Comparison of ENCODE assay signal across 14 cellular contexts in the genomic region with DNA sequence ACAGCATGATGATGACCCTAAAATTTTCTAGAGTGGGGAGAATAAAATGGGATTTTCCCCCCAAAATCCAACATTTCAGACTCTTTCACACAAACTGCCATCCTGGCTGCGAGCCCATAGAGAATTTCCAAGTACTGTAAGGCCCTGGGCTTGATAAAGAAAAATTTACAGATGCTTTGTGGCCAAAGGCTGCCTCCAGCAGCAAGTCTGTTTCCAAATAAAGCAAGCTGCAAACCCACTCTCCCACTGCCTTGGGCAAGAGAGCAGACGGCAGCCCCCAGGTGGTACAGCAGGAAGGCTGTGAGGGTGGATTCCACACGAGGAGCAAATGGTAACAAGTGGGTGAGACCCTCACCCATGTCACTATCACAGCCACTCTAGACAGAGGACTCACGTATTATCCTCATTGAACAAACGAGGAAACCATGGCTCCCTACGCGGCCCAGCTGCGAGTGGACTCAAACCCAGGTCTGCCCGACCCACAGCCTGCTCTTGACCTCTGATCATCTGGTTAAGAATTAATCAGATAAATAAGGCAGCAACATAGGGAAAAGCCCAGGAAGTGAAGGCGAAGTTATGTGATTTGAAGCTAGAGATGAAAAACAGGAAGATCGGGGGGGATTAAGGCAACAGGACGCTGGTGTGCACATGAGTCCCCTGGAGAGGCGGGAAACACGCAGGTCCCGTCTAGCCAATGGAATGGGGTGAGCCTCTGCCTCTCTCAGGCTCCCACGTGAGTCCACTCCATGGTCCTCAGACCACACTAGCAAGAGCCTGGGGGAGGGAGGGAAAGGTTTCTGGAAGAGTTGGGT. TPM values are rescaled to one million over a fixed set of nuclear protein-coding genes. Genes with fewer than 3 reads are reported as not detected.
DNase-seq lines count a peak whose midpoint lies in the region; ATAC-seq and TF ChIP-seq lines count a peak whose summit lies in the region.
"Had no signal": no experiment of that assay in that cellular context is flagged by ENCODE, and none has a peak within 500 bp of the region (broad histone marks: within the 10 kb centered on the region; RNA-seq: fewer than 3 reads in every experiment).

No MANE protein-coding gene starts in this region.

- TF ChIP-seq CTCF in BE2C (IDR thresholded peaks at IDR 0.05; ENCODE audit: low read depth, low read length): no peak
- TF ChIP-seq CTCF in foreskin fibroblast (IDR thresholded peaks at IDR 0.05; ENCODE audit: low read depth, low read length): no peak

- H3K4me3 Mint-ChIP-seq in activated T-cell treated with anti-CD3 and anti-CD28 coated beads, Interleukin-2, amount 50 U/mL, for 24 hours: no peak overlapping the region
- peak overlapping the region; percentile 61 for H3K4me3 Mint-ChIP-seq in activated T-helper 17 cell treated with anti-CD3 and anti-CD28 coated beads, Interleukin-2, amount 50 U/mL, for 72 hours
- H3K4me3 Mint-ChIP-seq in stimulated activated effector memory CD8-positive, alpha-beta T cell treated with anti-CD3 and anti-CD28 coated beads, Interleukin-12 subunit alpha, Interleukin-12 subunit beta, amount 100 ng/mL, for 72 hours: peak overlapping the region; percentile 17
- H3K4me3 Mint-ChIP-seq: type B pancreatic cell had no signal

- no peaks in the 10 kb centered on the region for H3K36me3 ChIP-seq in BE2C

- H3K9me3 Mint-ChIP-seq in activated T-cell treated with anti-CD3 and anti-CD28 coated beads, Interleukin-2, amount 50 U/mL, for 24 hours: no peaks in the 10 kb centered on the region
- no peaks in the 10 kb centered on the region for H3K9me3 Mint-ChIP-seq in activated T-helper 17 cell treated with anti-CD3 and anti-CD28 coated beads, Interleukin-2, amount 50 U/mL, for 72 hours
- no peaks in the 10 kb centered on the region for H3K9me3 Mint-ChIP-seq in stimulated activated effector memory CD8-positive, alpha-beta T cell treated with anti-CD3 and anti-CD28 coated beads, Interleukin-12 subunit alpha, Interleukin-12 subunit beta, amount 100 ng/mL, for 72 hours
- H3K9me3 Mint-ChIP-seq: type B pancreatic cell had no signal

- no peak for DNase-seq in activated T-cell treated with anti-CD3 and anti-CD28 coated beads, Interleukin-2, amount 50 U/mL, for 24 hours
- DNase-seq in activated T-cell treated with anti-CD3 and anti-CD28 coated beads, Interleukin-2, amount 50 U/mL, for 48 hours: no peak
- DNase-seq in left kidney (ENCODE audit: low read depth, low spot score) (peak; percentile 28), cortex of kidney (lab: John Stamatoyannopoulos, UW) (no peak), BE2C (no peak), foreskin fibroblast (no peak)
- no peak for DNase-seq in stimulated activated effector memory CD8-positive, alpha-beta T cell treated with anti-CD3 and anti-CD28 coated beads, Interleukin-12 subunit alpha, Interleukin-12 subunit beta, amount 100 ng/mL, for 72 hours (ENCODE audit: low spot score in 2 of 2)
- DNase-seq: foreskin keratinocyte, NCI-H1092 treated with DMSO at 0.1 percent for 48 hours, NCI-H446, PC-9 had no signal

- no peak overlapping the region for H3K4me3 ChIP-seq in BE2C (ENCODE audit: low read depth, low read length)
- H3K4me3 ChIP-seq in foreskin fibroblast (ENCODE audit: low read depth in 1 of 2, low read length in 2 of 2): no peak overlapping the region
- H3K4me3 ChIP-seq: PC-9 had no signal

- peaks cover 6% of the 10 kb centered on the region for H3K36me3 Mint-ChIP-seq in activated T-cell treated with anti-CD3 and anti-CD28 coated beads, Interleukin-2, amount 50 U/mL, for 24 hours (ENCODE audit: low read depth)
- peaks cover 3% of the 10 kb centered on the region for H3K36me3 Mint-ChIP-seq in activated T-helper 17 cell treated with anti-CD3 and anti-CD28 coated beads, Interleukin-2, amount 50 U/mL, for 72 hours (ENCODE audit: low read depth)
- peaks cover 12% of the 10 kb centered on the region for H3K36me3 Mint-ChIP-seq in stimulated activated effector memory CD8-positive, alpha-beta T cell treated with anti-CD3 and anti-CD28 coated beads, Interleukin-12 subunit alpha, Interleukin-12 subunit beta, amount 100 ng/mL, for 72 hours

- ATAC-seq in activated T-helper 17 cell treated with anti-CD3 and anti-CD28 coated beads, Interleukin-2, amount 50 U/mL, for 72 hours (replicated peaks): peak; percentile 5
- no peak for ATAC-seq in stimulated activated effector memory CD8-positive, alpha-beta T cell treated with anti-CD3 and anti-CD28 coated beads, Interleukin-12 subunit alpha, Interleukin-12 subunit beta, amount 100 ng/mL, for 72 hours
- ATAC-seq: foreskin keratinocyte had no signal

- peaks cover 32% of the 10 kb centered on the region for H3K4me1 Mint-ChIP-seq in activated T-cell treated with anti-CD3 and anti-CD28 coated beads, Interleukin-2, amount 50 U/mL, for 24 hours (ENCODE audit: low read depth)
- peaks cover 23% of the 10 kb centered on the region for H3K4me1 Mint-ChIP-seq in activated T-helper 17 cell treated with anti-CD3 and anti-CD28 coated beads, Interleukin-2, amount 50 U/mL, for 72 hours
- peaks cover 26% of the 10 kb centered on the region for H3K4me1 Mint-ChIP-seq in stimulated activated effector memory CD8-positive, alpha-beta T cell treated with anti-CD3 and anti-CD28 coated beads, Interleukin-12 subunit alpha, Interleukin-12 subunit beta, amount 100 ng/mL, for 72 hours

- H3K4me1 ChIP-seq in BE2C: no peaks in the 10 kb centered on the region
- H3K4me1 ChIP-seq: foreskin keratinocyte had no signal

- peak overlapping the region; percentile 74 for H3K27ac Mint-ChIP-seq in activated T-cell treated with anti-CD3 and anti-CD28 coated beads, Interleukin-2, amount 50 U/mL, for 24 hours
- H3K27ac Mint-ChIP-seq in activated T-helper 17 cell treated with anti-CD3 and anti-CD28 coated beads, Interleukin-2, amount 50 U/mL, for 72 hours: peak overlapping the region; percentile 87
- H3K27ac Mint-ChIP-seq in stimulated activated effector memory CD8-positive, alpha-beta T cell treated with anti-CD3 and anti-CD28 coated beads, Interleukin-12 subunit alpha, Interleukin-12 subunit beta, amount 100 ng/mL, for 72 hours: peak overlapping the region; percentile 43
- H3K27ac Mint-ChIP-seq: progenitor cell of endocrine pancreas, type B pancreatic cell had no signal

- no peaks in the 10 kb centered on the region for H3K27me3 Mint-ChIP-seq in activated T-cell treated with anti-CD3 and anti-CD28 coated beads, Interleukin-2, amount 50 U/mL, for 24 hours
- H3K27me3 Mint-ChIP-seq in activated T-helper 17 cell treated with anti-CD3 and anti-CD28 coated beads, Interleukin-2, amount 50 U/mL, for 72 hours: no peaks in the 10 kb centered on the region
- H3K27me3 Mint-ChIP-seq: progenitor cell of endocrine pancreas, type B pancreatic cell had no signal

- no peaks in the 10 kb centered on the region for H3K9me3 ChIP-seq in BE2C

- H3K27me3 ChIP-seq in BE2C: no peaks in the 10 kb centered on the region
- H3K27me3 ChIP-seq: foreskin keratinocyte had no signal

RNA-seq across cellular contexts. Expression of gene AXIN2, which starts 37.4 kb away (rescaled TPM):
- total RNA-seq in activated T-helper 17 cell treated with anti-CD3 and anti-CD28 coated beads, Interleukin-2, amount 50 U/mL, for 72 hours: 1 to 10 TPM in 1 of 2 donors, under 1 TPM in 1; 0.71 to 1.5 TPM
- polyA plus RNA-seq in BE2C (2012; ENCODE audit: insufficient read depth, insufficient read length, low read depth): 1.0 TPM
